ENCODE assay signal across 8 cellular contexts in genomic region chr2:85888745-85889647, GRCh38. TPM values are rescaled to one million over a fixed set of nuclear protein-coding genes. Genes with fewer than 3 reads are reported as not detected.
DNase-seq lines count a peak whose midpoint lies in the region; ATAC-seq and TF ChIP-seq lines count a peak whose summit lies in the region.

ST3GAL5 (minus strand) TSS chr2:85888990; CDS start chr2:85888905, 85 bp downstream.

- peak within 1 kb of the TSS; percentile 86 for H2BK12ac ChIP-seq in trophoblast cell (ENCODE audit: low read length)

- no peak within 1 kb of the TSS for H2AK5ac ChIP-seq in trophoblast cell (ENCODE audit: low read length)

- H4K20me1 ChIP-seq in SU-DHL-6 (ENCODE audit: low read depth, low read length), result no peaks in the 10 kb centered on the region

- peaks cover 35% of the 10 kb centered on the region for H3K79me1 ChIP-seq in trophoblast cell (ENCODE audit: low read length)

- TF ChIP-seq EP300 in transverse colon (IDR thresholded peaks at IDR 0.05; ENCODE audit: low read depth), result no peak

- peak within 1 kb of the TSS; percentile 94 for H3K27ac Mint-ChIP-seq in activated naive CD8-positive, alpha-beta T cell treated with anti-CD3 and anti-CD28 coated beads, Interleukin-2, amount 10 ng/mL, durations not matched to agents 7 days and 5 days

- H3K18ac ChIP-seq in trophoblast cell (ENCODE audit: low read length), result peak within 1 kb of the TSS; percentile 82

- H4K91ac ChIP-seq in trophoblast cell (ENCODE audit: low read depth, low read length), result peak within 1 kb of the TSS; percentile 90

- H3K4me1 ChIP-seq in trophoblast cell (ENCODE audit: control insufficient read depth in 1 of 2, insufficient read depth in 2 of 2, low read length in 2 of 2) (peaks cover 26 to 32% of the 10 kb centered on the region in 2 experiments), transverse colon (peaks cover 14 to 42% (median 21%) of the 10 kb centered on the region in 4 donors)

- H3K14ac ChIP-seq in trophoblast cell (ENCODE audit: low read length), result peak within 1 kb of the TSS; percentile 91

- peak within 1 kb of the TSS; percentile 43 for H3K4ac ChIP-seq in trophoblast cell (ENCODE audit: low read depth, low read length)

- peak; percentile 55 for TF ChIP-seq POLR2A in transverse colon (IDR thresholded peaks at IDR 0.05)

- H3K23ac ChIP-seq in trophoblast cell (ENCODE audit: low read length), result no peak within 1 kb of the TSS

- intact Hi-C loops in Right ventricle myocardium superior (cut with DNase I), result loop anchor here (5.0 kb wide), 1 partner anchor 193 kb away; no protein-coding TSS in a partner anchor
- intact Hi-C loops in transverse colon (cut with DNase I; ENCODE audit: low total_unique reads), result loop anchor here (5.0 to 10.0 kb wide), 2 partner anchors 62 to 186 kb away; no protein-coding TSS in a partner anchor

- DNase-seq in GM10248 (ENCODE audit: extremely low spot score) (peak; percentile 94), HFF-Myc (ENCODE audit: extremely low read depth, low read depth) (no peak), NAMALWA (ENCODE audit: low spot score) (peak; percentile 91), Right ventricle myocardium superior (peak; percentile 96), trophoblast cell (peak; percentile 75 to 83), transverse colon (peak; percentile 91)
- DNase-seq in activated naive CD8-positive, alpha-beta T cell treated with anti-CD3 and anti-CD28 coated beads, Interleukin-2, amount 10 ng/mL, durations not matched to agents 7 days and 5 days, result peak; percentile 98

- H3K27me3 ChIP-seq in SU-DHL-6 (ENCODE audit: low read length) (no peaks in the 10 kb centered on the region), trophoblast cell (ENCODE audit: insufficient read depth, low read length) (no peaks in the 10 kb centered on the region), transverse colon (no peaks in the 10 kb centered on the region)

- H3K9me3 ChIP-seq in SU-DHL-6 (ENCODE audit: insufficient read depth, low read length), result no peaks in the 10 kb centered on the region
- H3K9me3 ChIP-seq in trophoblast cell (ENCODE audit: insufficient read depth, low read depth, low read length), result no peaks in the 10 kb centered on the region
- H3K9me3 ChIP-seq in transverse colon, result no peaks in the 10 kb centered on the region

- H3K27me3 Mint-ChIP-seq in activated naive CD8-positive, alpha-beta T cell treated with anti-CD3 and anti-CD28 coated beads, Interleukin-2, amount 10 ng/mL, durations not matched to agents 7 days and 5 days, result no peaks in the 10 kb centered on the region

- no CpG with 5 or more reads among the region's 86 CpGs for WGBS in trophoblast cell (ENCODE audit: extremely low coverage, insufficient coverage, insufficient read length)
- whole genome bisulfite sequencing in transverse colon (ENCODE audit: low coverage in 1 of 2), 2 donors, result 0 to 1% methylated on average over 9 to 68 of the region's 86 CpGs

- H3K9me2 ChIP-seq in SU-DHL-6 (replicated peaks; ENCODE audit: insufficient read depth, low read length), result no peaks in the 10 kb centered on the region

- H3K36me3 ChIP-seq in SU-DHL-6 (ENCODE audit: low read length), result no peaks in the 10 kb centered on the region
- H3K36me3 ChIP-seq in trophoblast cell (ENCODE audit: control insufficient read depth in 1 of 2, insufficient read depth in 2 of 2, low read length in 2 of 2), result peaks cover 0 to 2% of the 10 kb centered on the region in 2 experiments
- H3K36me3 ChIP-seq in transverse colon, result no peaks in the 10 kb centered on the region

- ATAC-seq in activated naive CD8-positive, alpha-beta T cell treated with anti-CD3 and anti-CD28 coated beads, Interleukin-2, amount 10 ng/mL, durations not matched to agents 7 days and 5 days (ENCODE audit: low read depth), result peak; percentile 88
- ATAC-seq in Right ventricle myocardium superior (ENCODE audit: poor library complexity), result peak; percentile 92

- peak within 1 kb of the TSS; percentile 88 for H3K4me2 ChIP-seq in SU-DHL-6 (ENCODE audit: low read depth, low read length, poor library complexity, severe bottlenecking)
- H3K4me2 ChIP-seq in trophoblast cell (ENCODE audit: low read length), result peak within 1 kb of the TSS; percentile 66

- peak within 1 kb of the TSS; percentile 67 for H3K4me3 ChIP-seq in HFF-Myc (replicated peaks; ENCODE audit: low read depth, low read length)
- peak within 1 kb of the TSS; percentile 82 for H3K4me3 ChIP-seq in SU-DHL-6 (ENCODE audit: insufficient read depth, low read length, poor library complexity, severe bottlenecking)
- H3K4me3 ChIP-seq in trophoblast cell (ENCODE audit: low read depth, low read length), result peak within 1 kb of the TSS; percentile 89
- H3K4me3 ChIP-seq in transverse colon, result peak within 1 kb of the TSS; percentile 66 to 87 (median 72)

- H2AFZ ChIP-seq in SU-DHL-6 (ENCODE audit: low read depth, low read length, severe bottlenecking), result peak within 1 kb of the TSS; percentile 96
- peak within 1 kb of the TSS; percentile 91 for H2AFZ ChIP-seq in trophoblast cell (ENCODE audit: insufficient read depth, low read length, poor library complexity)

- POLR2A ChIA-PET in GM10248 (lab: Yijun Ruan, JAX), result interaction anchor here (0.6 to 0.7 kb wide), 2 partner anchors 41 to 67 kb away, joined by 3 to 6 read pairs; no protein-coding TSS in a partner anchor
- POLR2A ChIA-PET in activated naive CD8-positive, alpha-beta T cell treated with anti-CD3 and anti-CD28 coated beads, Interleukin-2, amount 10 ng/mL, durations not matched to agents 7 days and 5 days (lab: Charles Lee), result interaction anchor here (0.6 to 6.6 kb wide), 21 partner anchors 11 to 559 kb away, joined by 3 to 74 read pairs (median 5); no protein-coding TSS in a partner anchor

- in situ Hi-C loops in transverse colon (cut with MboI; ENCODE audit: low pct_ligation_motif_present in 1 of 4, low pct_unique_long_range_greater_than_20kb in 1 of 4, low sequenced_read_pairs in 3 of 4), result loop anchor here in 2 of 4 donors (10.0 kb wide), 1 partner anchor 186 kb away; no protein-coding TSS in a partner anchor

- CTCF ChIA-PET in GM10248 (lab: Yijun Ruan, JAX), result interaction anchor here (0.8 to 10.3 kb wide), 45 partner anchors 8 to 332 kb away, joined by 3 to 111 read pairs (median 3); no protein-coding TSS in a partner anchor

- peak within 1 kb of the TSS; percentile 91 for H2BK120ac ChIP-seq in trophoblast cell (ENCODE audit: insufficient read depth, low read length, poor library complexity)

- peak within 1 kb of the TSS; percentile 94 for H3K4me3 Mint-ChIP-seq in activated naive CD8-positive, alpha-beta T cell treated with anti-CD3 and anti-CD28 coated beads, Interleukin-2, amount 10 ng/mL, durations not matched to agents 7 days and 5 days

- peaks cover 12% of the 10 kb centered on the region; the same call in 1 of the 2 replicates for H3F3A ChIP-seq in SU-DHL-6 (ENCODE audit: insufficient read depth)

- peak within 1 kb of the TSS; percentile 87 for H4K12ac ChIP-seq in trophoblast cell (ENCODE audit: low read depth, low read length)

- no peak within 1 kb of the TSS for H3K27ac ChIP-seq in SU-DHL-6 (ENCODE audit: low read depth, low read length)
- peak within 1 kb of the TSS; percentile 78 for H3K27ac ChIP-seq in trophoblast cell (ENCODE audit: low read depth, low read length)
- peak within 1 kb of the TSS; percentile 82 to 87 (median 85) for H3K27ac ChIP-seq in transverse colon

- H2BK5ac ChIP-seq in trophoblast cell (ENCODE audit: low read depth, low read length, poor library complexity), result peak within 1 kb of the TSS; percentile 81

- TF ChIP-seq CTCF in GM10248 (IDR thresholded peaks at IDR 0.05; ENCODE audit: control extremely low read depth, extremely low read depth, low read depth, missing control alignments), result peak; percentile 78
- peak; percentile 74 for TF ChIP-seq CTCF in HFF-Myc (IDR thresholded peaks at IDR 0.05; ENCODE audit: low read depth, low read length, missing control alignments)
- TF ChIP-seq CTCF in SU-DHL-6 (IDR thresholded peaks at IDR 0.05; ENCODE audit: insufficient read depth, low read length, poor library complexity, severe bottlenecking), result peak; percentile 91
- peak; percentile 48 to 69 (median 55) for TF ChIP-seq CTCF in transverse colon (IDR thresholded peaks at IDR 0.05)

- peaks cover 67% of the 10 kb centered on the region for H3K4me1 Mint-ChIP-seq in activated naive CD8-positive, alpha-beta T cell treated with anti-CD3 and anti-CD28 coated beads, Interleukin-2, amount 10 ng/mL, durations not matched to agents 7 days and 5 days

- H3K79me2 ChIP-seq in SU-DHL-6 (ENCODE audit: insufficient read depth, low read length) (no peaks in the 10 kb centered on the region), trophoblast cell (ENCODE audit: control insufficient read depth, insufficient read depth, low read length, poor library complexity) (peaks cover 13% of the 10 kb centered on the region)

- H4K8ac ChIP-seq in trophoblast cell (ENCODE audit: low read depth, low read length), result peak within 1 kb of the TSS; percentile 76

- H3K9ac ChIP-seq in SU-DHL-6 (ENCODE audit: low read length) (peak within 1 kb of the TSS; percentile 68), trophoblast cell (ENCODE audit: low read length) (peak within 1 kb of the TSS; percentile 78)

- no peaks in the 10 kb centered on the region for H3K9me3 Mint-ChIP-seq in activated naive CD8-positive, alpha-beta T cell treated with anti-CD3 and anti-CD28 coated beads, Interleukin-2, amount 10 ng/mL, durations not matched to agents 7 days and 5 days

- H3K36me3 Mint-ChIP-seq in activated naive CD8-positive, alpha-beta T cell treated with anti-CD3 and anti-CD28 coated beads, Interleukin-2, amount 10 ng/mL, durations not matched to agents 7 days and 5 days, result peaks cover 18% of the 10 kb centered on the region

RNA-seq across cellular contexts. Expression of gene ST3GAL5, which starts in this region (rescaled TPM):
- total RNA-seq in activated naive CD8-positive, alpha-beta T cell treated with anti-CD3 and anti-CD28 coated beads, Interleukin-2, amount 10 ng/mL, durations not matched to agents 7 days and 5 days, result 10 to 100 TPM; 59.9 to 62.8 TPM
- total RNA-seq in Right ventricle myocardium superior (5.0 TPM), transverse colon (10 to 100 TPM in 2 of 4 donors, 1 to 10 TPM in 2; 3.0 to 20.2 (median 13.6) TPM)
- 23.2 and 23.6 TPM in 2 replicates for polyA plus RNA-seq in trophoblast cell (2013)
